In genomic region chr2:121532894-121533293, GRCh38 we compare ENCODE assay signal across 10 cellular contexts. TPM values are rescaled to one million over a fixed set of nuclear protein-coding genes. Genes with fewer than 3 reads are reported as not detected.
DNase-seq lines count a peak whose midpoint lies in the region; ATAC-seq, FAIRE-seq and TF ChIP-seq lines count a peak whose summit lies in the region.
"Had no signal": no experiment of that assay in that cellular context is flagged by ENCODE, and none has a peak within 500 bp of the region (broad histone marks: within the 10 kb centered on the region; RNA-seq: fewer than 3 reads in every experiment).

No MANE protein-coding gene starts in this region.

- no peaks in the 10 kb centered on the region for H3K9me2 ChIP-seq in MM.1S (replicated peaks; ENCODE audit: insufficient read depth, low read length)

- peak overlapping the region; percentile 95; the same call in 1 of the 2 replicates for H3K9ac ChIP-seq in MM.1S (ENCODE audit: low read length)

- H3K9me3 ChIP-seq in MM.1S (replicated peaks; ENCODE audit: insufficient read depth, low read length) (no peaks in the 10 kb centered on the region), psoas muscle (no peaks in the 10 kb centered on the region)

- no peak for ATAC-seq in psoas muscle
- ATAC-seq in HG02981 (IDR thresholded peaks at IDR 0.05; ENCODE audit: unreplicated experiment): no peak
- no peak for ATAC-seq in GM19395 (IDR thresholded peaks at IDR 0.05; ENCODE audit: unreplicated experiment)

- 0 out of 2 replicates have a peak overlapping the region, but pooled peaks have one; percentile 12 for H2AFZ ChIP-seq in MM.1S (ENCODE audit: low read length)

- 25 to 42% (median 32%) methylated on average over 6 of the region's 6 CpGs for WGBS in psoas muscle, 3 donors

- H3K4me3 ChIP-seq in MM.1S (ENCODE audit: low read length): no peak overlapping the region; the same call in 1 of the 2 replicates
- H3K4me3 ChIP-seq in bronchial epithelial cell (ENCODE audit: low read depth, low read length): no peak overlapping the region
- no peak overlapping the region for H3K4me3 ChIP-seq in psoas muscle

- H3K36me3 ChIP-seq in MM.1S (replicated peaks; ENCODE audit: insufficient read depth, low read length): no peaks in the 10 kb centered on the region
- peaks cover 4% of the 10 kb centered on the region for H3K36me3 ChIP-seq in bronchial epithelial cell (ENCODE audit: control insufficient read depth, insufficient read depth, low read length)
- H3K36me3 ChIP-seq in psoas muscle (ENCODE audit: insufficient read depth in 1 of 2, low read depth in 1 of 2): peaks cover 0 to 3% of the 10 kb centered on the region in 2 donors

- H3K4me1 ChIP-seq in MM.1S (ENCODE audit: low read length) (peaks cover 29% of the 10 kb centered on the region), psoas muscle (peaks cover 37% of the 10 kb centered on the region)

- peaks cover 69% of the 10 kb centered on the region for H3K79me2 ChIP-seq in MM.1S (ENCODE audit: low read length)

- DNase-seq in NCI-H345 (lab: John Stamatoyannopoulos, UW): peak; percentile 34
- DNase-seq in NCI-H345 treated with DMSO at 0.1 percent for 48 hours (lab: John Stamatoyannopoulos, UW; ENCODE audit: unreplicated experiment): no peak
- DNase-seq in MM.1S: peak; percentile 88
- DNase-seq in bronchial epithelial cell (ENCODE audit: low read depth): peak; percentile 74
- DNase-seq in psoas muscle: no peak
- no peak for DNase-seq in activated gamma-delta T cell treated with Interleukin-2 at 50 U/mL for 16 hours
- DNase-seq: T-helper 1 cell had no signal

- TF ChIP-seq CTCF in MM.1S (IDR thresholded peaks at IDR 0.05; ENCODE audit: low read length) (no peak), bronchial epithelial cell (IDR thresholded peaks at IDR 0.05; ENCODE audit: insufficient read depth, low read length, severe bottlenecking) (no peak), psoas muscle (IDR thresholded peaks at IDR 0.05) (no peak)

- peak overlapping the region; percentile 65 for H3K4me2 ChIP-seq in MM.1S (ENCODE audit: low read depth, low read length)

- no peaks in the 10 kb centered on the region for H4K20me1 ChIP-seq in MM.1S (ENCODE audit: insufficient read depth, low read length)

- H3F3A ChIP-seq in MM.1S (ENCODE audit: insufficient read depth, low read length): peaks cover 44% of the 10 kb centered on the region

- intact Hi-C loops in psoas muscle (cut with DNase I): loop anchor here (2.0 to 5.0 kb wide), 6 partner anchors 34 to 204 kb away; partner anchors contain the start of genes CLASP1 (in 1 of the 2) and NIFK (in 1 of the 2)

- no peak for FAIRE-seq in bronchial epithelial cell (lab: Jason Lieb, UNC)

- H3K27me3 ChIP-seq in MM.1S (replicated peaks; ENCODE audit: insufficient read depth, low read length): no peaks in the 10 kb centered on the region
- H3K27me3 ChIP-seq in bronchial epithelial cell (ENCODE audit: control insufficient read depth, insufficient read depth, low read length): no peaks in the 10 kb centered on the region
- H3K27me3 ChIP-seq in psoas muscle (ENCODE audit: insufficient read depth in 3 of 3, low read length in 2 of 3): no peaks in the 10 kb centered on the region

- peak overlapping the region; percentile 98 for H3K27ac ChIP-seq in MM.1S (ENCODE audit: low read length)
- H3K27ac ChIP-seq in psoas muscle: peak overlapping the region; percentile 99

RNA-seq across cellular contexts. Expression of gene RNU4ATAC, which starts 2.2 kb away (rescaled TPM):
- total RNA-seq in bronchial epithelial cell: under 0.01 TPM in 2 replicates
- not detected for total RNA-seq in psoas muscle
- not detected for polyA plus RNA-seq in psoas muscle
- total RNA-seq: activated T-helper 1 cell treated with anti-CD3 and anti-CD28 coated beads, Interleukin-12 subunit alpha, Interleukin-12 subunit beta, Interleukin-2, Interleukin-4 antibody, amounts not matched to agents 30 ng/mL and 10 ng/mL and 1 ng/mL, durations not matched to agents 14 hours and 24 hours and 36 hours had no signal

Comparison
In these comparisons a context has a peak if more than half of its experiments do, and no peak if none do; other contexts are left out.
1. DNase-seq: peak in NCI-H345 (single experiment), MM.1S (single experiment) and bronchial epithelial cell (single experiment); none in NCI-H345 treated with DMSO at 0.1 percent for 48 hours (single experiment), psoas muscle (0 of 2) and activated gamma-delta T cell treated with Interleukin-2 at 50 U/mL for 16 hours (single experiment).